2 cellular contexts compared by ENCODE assay signal in genomic region chr10:6181249-6181648, GRCh38.
TF ChIP-seq lines count a peak whose summit lies in the region.

No MANE protein-coding gene starts in this region.

TF ChIP-seq in HEK293, 187 proteins besides CTCF, POLR2A, EP300 and RAD21 (continued from another document):
- TF ChIP-seq ZNF121 (tag by site-specific recombination; IDR thresholded peaks at IDR 0.05), result peak; percentile 78
- TF ChIP-seq, protein P1, sequence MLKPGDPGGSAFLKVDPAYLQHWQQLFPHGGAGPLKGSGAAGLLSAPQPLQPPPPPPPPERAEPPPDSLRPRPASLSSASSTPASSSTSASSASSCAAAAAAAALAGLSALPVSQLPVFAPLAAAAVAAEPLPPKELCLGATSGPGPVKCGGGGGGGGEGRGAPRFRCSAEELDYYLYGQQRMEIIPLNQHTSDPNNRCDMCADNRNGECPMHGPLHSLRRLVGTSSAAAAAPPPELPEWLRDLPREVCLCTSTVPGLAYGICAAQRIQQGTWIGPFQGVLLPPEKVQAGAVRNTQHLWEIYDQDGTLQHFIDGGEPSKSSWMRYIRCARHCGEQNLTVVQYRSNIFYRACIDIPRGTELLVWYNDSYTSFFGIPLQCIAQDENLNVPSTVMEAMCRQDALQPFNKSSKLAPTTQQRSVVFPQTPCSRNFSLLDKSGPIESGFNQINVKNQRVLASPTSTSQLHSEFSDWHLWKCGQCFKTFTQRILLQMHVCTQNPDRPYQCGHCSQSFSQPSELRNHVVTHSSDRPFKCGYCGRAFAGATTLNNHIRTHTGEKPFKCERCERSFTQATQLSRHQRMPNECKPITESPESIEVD (tag by site-specific recombination; IDR thresholded peaks at IDR 0.05), result no peak

TF ChIP-seq in endothelial cell of umbilical vein, 7 proteins besides CTCF, POLR2A, EP300 and RAD21 (continued from another document):
- TF ChIP-seq GATA2 (IDR thresholded peaks at IDR 0.05; ENCODE audit: insufficient read depth, insufficient read length, low read depth, low read length) (no peak), JUN (IDR thresholded peaks at IDR 0.05; ENCODE audit: borderline replicate concordance, insufficient read depth, insufficient read length, low read depth) (no peak), EZH2 (IDR thresholded peaks at IDR 0.05; ENCODE audit: borderline replicate concordance, low read depth, low read length, severe bottlenecking) (no peak), POLR2AphosphoS5 (IDR thresholded peaks at IDR 0.05; ENCODE audit: insufficient read depth, low read depth, low read length) (no peak)
- TF ChIP-seq, protein P2, sequence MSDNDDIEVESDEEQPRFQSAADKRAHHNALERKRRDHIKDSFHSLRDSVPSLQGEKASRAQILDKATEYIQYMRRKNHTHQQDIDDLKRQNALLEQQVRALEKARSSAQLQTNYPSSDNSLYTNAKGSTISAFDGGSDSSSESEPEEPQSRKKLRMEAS (IDR thresholded peaks at IDR 0.05; ENCODE audit: insufficient read depth, insufficient read length), result no peak
